ENCODE assay signal across 8 cellular contexts in genomic region chr21:5065240-5066211, GRCh38.
DNase-seq lines count a peak whose midpoint lies in the region; ATAC-seq lines count a peak whose summit lies in the region.
"Not testable (repeated sequence)": the region's sequence is repeated elsewhere in the genome, so short reads cannot be mapped to it uniquely, and the experiment has no call there.

No MANE protein-coding gene starts in this region.

- H3K4me1 ChIP-seq in CD4-positive, CD25-positive, alpha-beta regulatory T cell (ENCODE audit: control insufficient read depth, insufficient read depth, low read length, poor library complexity, severe bottlenecking); naive thymus-derived CD4-positive, alpha-beta T cell (ENCODE audit: control insufficient read depth in 2 of 2, insufficient read depth in 2 of 2, low read length in 2 of 2): not testable (repeated sequence)

- H3K4me3 Mint-ChIP-seq in CD4-positive, CD25-positive, alpha-beta regulatory T cell; T-cell: not testable (repeated sequence)
- peak overlapping the region in 1 of 10 donors; percentile 29 for H3K4me3 Mint-ChIP-seq in naive thymus-derived CD4-positive, alpha-beta T cell

- not testable (repeated sequence) for H3K36me3 Mint-ChIP-seq in CD4-positive, CD25-positive, alpha-beta regulatory T cell; T-cell; naive thymus-derived CD4-positive, alpha-beta T cell

- H3K27ac Mint-ChIP-seq in CD4-positive, CD25-positive, alpha-beta regulatory T cell = peak overlapping the region in 2 of 3 donors; percentile 20 to 26
- not testable (repeated sequence) for H3K27ac Mint-ChIP-seq in T-cell
- H3K27ac Mint-ChIP-seq in naive thymus-derived CD4-positive, alpha-beta T cell = peak overlapping the region in 1 of 9 donors; percentile 58

- not testable (repeated sequence) for H3K27ac ChIP-seq in CD4-positive, CD25-positive, alpha-beta regulatory T cell (ENCODE audit: insufficient read depth, low read length, poor library complexity, severe bottlenecking); naive thymus-derived CD4-positive, alpha-beta T cell (ENCODE audit: low read depth, low read length)

- not testable (repeated sequence) for H3K27me3 Mint-ChIP-seq in CD4-positive, CD25-positive, alpha-beta regulatory T cell; T-cell; naive thymus-derived CD4-positive, alpha-beta T cell

- H3K4me1 Mint-ChIP-seq in CD4-positive, CD25-positive, alpha-beta regulatory T cell; T-cell; naive thymus-derived CD4-positive, alpha-beta T cell: not testable (repeated sequence)

- H3K9me3 ChIP-seq in CD4-positive, CD25-positive, alpha-beta regulatory T cell (ENCODE audit: control insufficient read depth in 2 of 2, low read length in 2 of 2); naive thymus-derived CD4-positive, alpha-beta T cell (ENCODE audit: control insufficient read depth in 2 of 3, low read length in 3 of 3): not testable (repeated sequence)

- H3K27me3 ChIP-seq in CD4-positive, CD25-positive, alpha-beta regulatory T cell (ENCODE audit: control insufficient read depth, insufficient read depth, low read length); naive thymus-derived CD4-positive, alpha-beta T cell (ENCODE audit: control insufficient read depth in 2 of 2, insufficient read depth in 2 of 2, low read length in 2 of 2): not testable (repeated sequence)

- CTCF ChIA-PET in T-cell (lab: Charles Lee); naive thymus-derived CD4-positive, alpha-beta T cell (lab: Charles Lee): not testable (repeated sequence)

- H3K4me3 ChIP-seq in CD4-positive, CD25-positive, alpha-beta regulatory T cell (ENCODE audit: low read depth, low read length); naive thymus-derived CD4-positive, alpha-beta T cell (ENCODE audit: low read length): not testable (repeated sequence)

- POLR2A ChIA-PET in T-cell (lab: Charles Lee); naive thymus-derived CD4-positive, alpha-beta T cell (lab: Charles Lee): not testable (repeated sequence)

- not testable (repeated sequence) for H3K36me3 ChIP-seq in CD4-positive, CD25-positive, alpha-beta regulatory T cell (ENCODE audit: control insufficient read depth, insufficient read depth, low read length); naive thymus-derived CD4-positive, alpha-beta T cell (ENCODE audit: control insufficient read depth in 2 of 3, insufficient read depth in 3 of 3, low read length in 3 of 3)

- intact Hi-C loops in naive thymus-derived CD4-positive, alpha-beta T cell (cut with micrococcal nuclease) = not testable (repeated sequence)

- DNase-seq in CD4-positive, CD25-positive, alpha-beta regulatory T cell = peak; percentile 50 to 71 (median 60)
- DNase-seq in T-cell (peak in 26 of 34 experiments; percentile 32 to 80 (median 63)), activated T-cell treated with anti-CD3 and anti-CD28 coated beads for 4 hours (peak; percentile 52)
- DNase-seq in naive thymus-derived CD4-positive, alpha-beta T cell = peak in 7 of 9 donors; percentile 41 to 74 (median 62)
- DNase-seq in stimulated activated CD8-positive, alpha-beta memory T cell treated with anti-CD3 and anti-CD28 coated beads, Interleukin-12 subunit alpha, Interleukin-12 subunit beta, amount 100 ng/mL, for 1 hour (ENCODE audit: low read depth) = peak; percentile 8

- peak; percentile 92 to 93 for ATAC-seq in CD4-positive, CD25-positive, alpha-beta regulatory T cell (ENCODE audit: low read depth in 2 of 2)
- ATAC-seq in GM19463 (IDR thresholded peaks at IDR 0.05; ENCODE audit: unreplicated experiment) = peak; percentile 81
- peak; percentile 69 for ATAC-seq in HG02981 (IDR thresholded peaks at IDR 0.05; ENCODE audit: unreplicated experiment)
- ATAC-seq in T-cell (replicated peaks in 1 of 4) = peak; percentile 89 to 99 (median 94)
- ATAC-seq in esophagus mucosa = peak; percentile 50
- peak; percentile 98 for ATAC-seq in naive thymus-derived CD4-positive, alpha-beta T cell

- H3K9me3 Mint-ChIP-seq in CD4-positive, CD25-positive, alpha-beta regulatory T cell; T-cell; naive thymus-derived CD4-positive, alpha-beta T cell: not testable (repeated sequence)

Comparison
In these comparisons a context has a peak if more than half of its experiments do, and no peak if none do; other contexts are left out.
1. DNase-seq: peak in every context shown above with its lines; median percentile 63 in T-cell; 62 in naive thymus-derived CD4-positive, alpha-beta T cell; 60 in CD4-positive, CD25-positive, alpha-beta regulatory T cell; 52 in activated T-cell treated with anti-CD3 and anti-CD28 coated beads for 4 hours; 8 in stimulated activated CD8-positive, alpha-beta memory T cell treated with anti-CD3 and anti-CD28 coated beads, Interleukin-12 subunit alpha, Interleukin-12 subunit beta, amount 100 ng/mL, for 1 hour.